8 cellular contexts compared by ENCODE assay signal in the genomic region with DNA sequence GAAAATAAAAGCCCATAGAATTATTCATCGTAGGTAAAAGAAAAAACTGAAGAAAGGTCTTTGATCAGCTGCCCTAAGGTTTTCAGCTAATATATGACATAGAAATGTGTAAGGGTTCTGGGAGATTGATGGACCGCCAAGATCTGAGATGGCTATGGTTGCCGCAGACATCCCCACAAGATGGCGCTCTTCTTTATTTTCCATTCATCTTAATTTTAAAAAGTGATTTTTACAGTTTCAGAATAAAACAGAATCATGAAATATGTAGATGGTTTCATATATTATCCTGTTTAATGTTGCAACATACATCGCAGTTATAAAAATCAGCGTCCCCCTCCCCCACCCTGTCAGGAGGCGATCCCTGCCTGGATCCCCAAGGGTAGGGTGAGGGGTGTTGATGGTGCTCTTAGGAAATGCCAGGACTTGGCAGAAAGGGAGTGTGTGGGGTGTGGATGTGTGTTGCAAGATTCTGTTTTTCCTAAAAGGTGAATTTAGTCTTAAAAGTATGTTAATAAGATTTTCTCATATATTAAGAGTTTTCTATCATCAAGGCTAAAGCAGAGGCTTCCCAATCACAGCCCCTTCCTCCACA.
DNase-seq lines count a peak whose midpoint lies in the region; ATAC-seq and TF ChIP-seq lines count a peak whose summit lies in the region.

No MANE protein-coding gene starts in this region.

- peaks cover 85% of the 10 kb centered on the region for H3K27me3 Mint-ChIP-seq in CD4-positive, alpha-beta T cell
- H3K27me3 Mint-ChIP-seq in GM23338 (ENCODE audit: insufficient read depth, low read depth, poor library complexity): peaks cover 3% of the 10 kb centered on the region

- H3K79me2 ChIP-seq in GM23338 (replicated peaks; ENCODE audit: insufficient read depth): no peaks in the 10 kb centered on the region

- no peaks in the 10 kb centered on the region for H3K9me2 ChIP-seq in GM23338 (ENCODE audit: insufficient read depth)

- peak; percentile 66 for TF ChIP-seq CTCF in CD4-positive, alpha-beta T cell (IDR thresholded peaks at IDR 0.05)
- TF ChIP-seq CTCF in GM23338 (conservative IDR thresholded peaks at IDR 0.05; ENCODE audit: low read depth in 2 of 2): peak; percentile 62 to 97
- TF ChIP-seq CTCF in WERI-Rb-1 (IDR thresholded peaks at IDR 0.05; ENCODE audit: low read depth, low read length): peak; percentile 56; the same call in 1 of the 2 replicates
- peak; percentile 74 for TF ChIP-seq CTCF in left ventricle myocardium inferior (IDR thresholded peaks at IDR 0.05; ENCODE audit: borderline replicate concordance)
- peak in 2 of 3 experiments; percentile 33 to 78 for TF ChIP-seq CTCF in testis (IDR thresholded peaks at IDR 0.05)

- peaks cover 6% of the 10 kb centered on the region for H3K4me1 Mint-ChIP-seq in CD4-positive, alpha-beta T cell (ENCODE audit: low read depth)
- H3K4me1 Mint-ChIP-seq in GM23338: peaks cover 31% of the 10 kb centered on the region

- no peak overlapping the region for H2AFZ ChIP-seq in GM23338

- H3K27me3 ChIP-seq in CD4-positive, alpha-beta T cell (ENCODE audit: control insufficient read depth, insufficient read depth, low read length): peaks cover 23% of the 10 kb centered on the region
- H3K27me3 ChIP-seq in GM23338 (ENCODE audit: insufficient read depth) (no peaks in the 10 kb centered on the region), WERI-Rb-1 (ENCODE audit: insufficient read depth, low read depth, severe bottlenecking) (no peaks in the 10 kb centered on the region), left ventricle myocardium inferior (ENCODE audit: low read depth) (peaks cover 59% of the 10 kb centered on the region), testis (no peaks in the 10 kb centered on the region)

- intact Hi-C loops in CD4-positive, alpha-beta T cell (cut with DNase I, micrococcal nuclease): loop anchor here in 1 of 2 experiments (5.0 to 10.0 kb wide), 3 partner anchors 412 to 804 kb away; no protein-coding TSS in a partner anchor
- intact Hi-C loops in left ventricle myocardium inferior (cut with micrococcal nuclease): loop anchor here (10.0 kb wide), 1 partner anchor 604 kb away; no protein-coding TSS in a partner anchor
- intact Hi-C loops in testis (cut with DNase I; ENCODE audit: low total_unique reads): loop anchor here (10.0 kb wide), 1 partner anchor 604 kb away; no protein-coding TSS in a partner anchor

- H3K9me3 Mint-ChIP-seq in CD4-positive, alpha-beta T cell: no peaks in the 10 kb centered on the region
- H3K9me3 Mint-ChIP-seq in GM23338: no peaks in the 10 kb centered on the region

- no peak for ATAC-seq in CD4-positive, alpha-beta T cell (ENCODE audit: poor library complexity)
- ATAC-seq in GM23338 (peak; percentile 64), HG03521 (IDR thresholded peaks at IDR 0.05; ENCODE audit: unreplicated experiment) (no peak)

- H3K36me3 Mint-ChIP-seq in CD4-positive, alpha-beta T cell (ENCODE audit: low read depth): no peaks in the 10 kb centered on the region
- no peaks in the 10 kb centered on the region for H3K36me3 Mint-ChIP-seq in GM23338 (ENCODE audit: low read depth)

- no peaks in the 10 kb centered on the region for H4K20me1 ChIP-seq in GM23338 (replicated peaks; ENCODE audit: insufficient read depth)

- no peak overlapping the region for H3K27ac ChIP-seq in CD4-positive, alpha-beta T cell (ENCODE audit: low read depth, low read length)
- H3K27ac ChIP-seq in GM23338 (ENCODE audit: low read depth): no peak overlapping the region
- no peak overlapping the region for H3K27ac ChIP-seq in WERI-Rb-1
- H3K27ac ChIP-seq in left ventricle myocardium inferior (replicated peaks): no peak overlapping the region
- H3K27ac ChIP-seq in testis: no peak overlapping the region

- no peak for TF ChIP-seq POLR2A in testis (IDR thresholded peaks at IDR 0.05)

- peak in 5 of 10 experiments; percentile 8 to 16 (median 10) for DNase-seq in CD4-positive, alpha-beta T cell
- peak; percentile 43 for DNase-seq in GM23338 (ENCODE audit: low spot score)
- DNase-seq in WERI-Rb-1: no peak
- DNase-seq in left ventricle myocardium inferior: no peak
- DNase-seq in testis: peak; percentile 25
- DNase-seq in SIG-M5 (lab: John Stamatoyannopoulos, UW): no peak
- no peak for DNase-seq in occipital lobe (lab: John Stamatoyannopoulos, UW)

- H3K9me3 ChIP-seq in CD4-positive, alpha-beta T cell (ENCODE audit: control insufficient read depth, low read length): no peaks in the 10 kb centered on the region
- H3K9me3 ChIP-seq in WERI-Rb-1 (ENCODE audit: severe bottlenecking): no peaks in the 10 kb centered on the region
- no peaks in the 10 kb centered on the region for H3K9me3 ChIP-seq in left ventricle myocardium inferior (replicated peaks)
- no peaks in the 10 kb centered on the region for H3K9me3 ChIP-seq in testis

- CTCF ChIA-PET in CD4-positive, alpha-beta T cell (lab: Charles Lee): no interaction called here

- no peak overlapping the region for H3K4me3 Mint-ChIP-seq in CD4-positive, alpha-beta T cell
- H3K4me3 Mint-ChIP-seq in GM23338: no peak overlapping the region

- no peak overlapping the region for H3K4me3 ChIP-seq in GM23338
- no peak overlapping the region for H3K4me3 ChIP-seq in WERI-Rb-1 (ENCODE audit: low read depth, low read length)
- no peak overlapping the region for H3K4me3 ChIP-seq in left ventricle myocardium inferior
- H3K4me3 ChIP-seq in testis: no peak overlapping the region

- H3K36me3 ChIP-seq in GM23338 (ENCODE audit: insufficient read depth) (no peaks in the 10 kb centered on the region), WERI-Rb-1 (no peaks in the 10 kb centered on the region), left ventricle myocardium inferior (no peaks in the 10 kb centered on the region), testis (ENCODE audit: low read depth, missing control alignments) (no peaks in the 10 kb centered on the region)

- WGBS in testis, 2 donors: 10 to 18% methylated on average over 7 of the region's 7 CpGs

- H3K4me1 ChIP-seq in GM23338 (ENCODE audit: insufficient read depth) (peaks cover 27% of the 10 kb centered on the region), left ventricle myocardium inferior (peaks cover 13% of the 10 kb centered on the region), testis (no peaks in the 10 kb centered on the region)

- no peak overlapping the region for H3K4me2 ChIP-seq in GM23338

- H3F3A ChIP-seq in GM23338 (replicated peaks; ENCODE audit: low read depth): no peaks in the 10 kb centered on the region

- H3K27ac Mint-ChIP-seq in CD4-positive, alpha-beta T cell: no peak overlapping the region
- H3K27ac Mint-ChIP-seq in GM23338: no peak overlapping the region

- POLR2A ChIA-PET in CD4-positive, alpha-beta T cell (lab: Charles Lee): no interaction called here

TF ChIP-seq in GM23338, 12 proteins besides CTCF, POLR2A, EP300 and RAD21 (continues in another document):
- TF ChIP-seq, protein P1, sequence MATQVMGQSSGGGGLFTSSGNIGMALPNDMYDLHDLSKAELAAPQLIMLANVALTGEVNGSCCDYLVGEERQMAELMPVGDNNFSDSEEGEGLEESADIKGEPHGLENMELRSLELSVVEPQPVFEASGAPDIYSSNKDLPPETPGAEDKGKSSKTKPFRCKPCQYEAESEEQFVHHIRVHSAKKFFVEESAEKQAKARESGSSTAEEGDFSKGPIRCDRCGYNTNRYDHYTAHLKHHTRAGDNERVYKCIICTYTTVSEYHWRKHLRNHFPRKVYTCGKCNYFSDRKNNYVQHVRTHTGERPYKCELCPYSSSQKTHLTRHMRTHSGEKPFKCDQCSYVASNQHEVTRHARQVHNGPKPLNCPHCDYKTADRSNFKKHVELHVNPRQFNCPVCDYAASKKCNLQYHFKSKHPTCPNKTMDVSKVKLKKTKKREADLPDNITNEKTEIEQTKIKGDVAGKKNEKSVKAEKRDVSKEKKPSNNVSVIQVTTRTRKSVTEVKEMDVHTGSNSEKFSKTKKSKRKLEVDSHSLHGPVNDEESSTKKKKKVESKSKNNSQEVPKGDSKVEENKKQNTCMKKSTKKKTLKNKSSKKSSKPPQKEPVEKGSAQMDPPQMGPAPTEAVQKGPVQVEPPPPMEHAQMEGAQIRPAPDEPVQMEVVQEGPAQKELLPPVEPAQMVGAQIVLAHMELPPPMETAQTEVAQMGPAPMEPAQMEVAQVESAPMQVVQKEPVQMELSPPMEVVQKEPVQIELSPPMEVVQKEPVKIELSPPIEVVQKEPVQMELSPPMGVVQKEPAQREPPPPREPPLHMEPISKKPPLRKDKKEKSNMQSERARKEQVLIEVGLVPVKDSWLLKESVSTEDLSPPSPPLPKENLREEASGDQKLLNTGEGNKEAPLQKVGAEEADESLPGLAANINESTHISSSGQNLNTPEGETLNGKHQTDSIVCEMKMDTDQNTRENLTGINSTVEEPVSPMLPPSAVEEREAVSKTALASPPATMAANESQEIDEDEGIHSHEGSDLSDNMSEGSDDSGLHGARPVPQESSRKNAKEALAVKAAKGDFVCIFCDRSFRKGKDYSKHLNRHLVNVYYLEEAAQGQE (IDR thresholded peaks at IDR 0.05; ENCODE audit: unreplicated experiment): no peak

Comparison
In these comparisons a context has a peak if more than half of its experiments do, and no peak if none do; other contexts are left out.
1. DNase-seq: peak in GM23338 (single experiment) and testis (single experiment); none in WERI-Rb-1 (single experiment), left ventricle myocardium inferior (single experiment), SIG-M5 (single experiment) and occipital lobe (single experiment).
2. Peak in every context shown above with its lines, with median percentiles within 50 percentile points of each other: CTCF ChIP-seq.